8 cellular contexts compared by ENCODE assay signal in the genomic region with DNA sequence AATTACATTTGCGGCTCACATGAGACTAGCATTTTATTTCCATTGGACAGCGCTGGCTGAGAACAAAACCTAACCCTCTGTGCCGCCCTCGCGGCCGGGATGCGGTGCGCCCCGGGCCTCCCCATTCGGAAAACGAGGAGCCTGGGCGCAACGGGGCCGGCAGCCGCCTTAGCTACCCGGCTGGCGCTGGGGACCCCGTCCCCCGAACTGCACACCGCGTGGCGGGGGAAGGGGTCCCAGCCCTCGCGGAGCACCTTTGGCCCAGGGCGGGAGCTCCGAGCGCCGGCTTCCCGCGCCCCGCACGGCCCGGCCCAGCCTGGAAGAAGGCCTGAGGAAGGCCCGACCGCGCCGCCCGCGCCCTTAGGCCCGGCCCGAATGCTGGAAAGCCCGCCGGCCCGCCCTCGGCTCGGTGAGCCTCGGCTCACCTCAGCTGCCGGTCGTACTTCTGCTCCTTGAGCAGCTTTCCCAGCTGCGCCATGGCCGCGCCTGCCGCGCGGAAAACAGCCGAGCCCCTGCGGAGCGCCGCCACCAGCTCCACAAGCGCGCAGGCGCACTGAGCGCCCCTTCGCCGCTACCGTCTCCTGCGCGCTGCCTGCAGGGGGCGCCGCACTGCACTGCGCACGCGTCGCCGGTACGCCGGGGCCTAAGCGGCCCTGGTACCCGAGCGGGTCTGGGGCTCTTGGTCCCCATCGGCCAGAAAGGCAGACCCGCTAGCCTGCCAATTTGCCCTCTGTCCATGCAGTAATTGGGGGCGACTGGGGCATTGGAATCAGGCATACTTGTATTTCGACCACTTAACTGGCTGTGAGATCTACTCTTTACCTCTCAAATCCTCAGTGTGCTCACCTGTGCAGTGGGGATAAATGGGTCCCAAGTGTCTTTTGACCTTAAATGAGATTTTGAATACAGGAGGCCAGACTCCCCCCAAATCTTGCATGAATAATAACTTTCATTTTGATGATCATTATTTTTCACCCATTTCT. TPM values are rescaled to one million over a fixed set of nuclear protein-coding genes. Genes with fewer than 3 reads are reported as not detected.
DNase-seq lines count a peak whose midpoint lies in the region; ATAC-seq and FAIRE-seq lines count a peak whose summit lies in the region.

A gene (minus strand): TSS at position 555 of the 983 bp plus-strand sequence. CDS start 77 bp downstream, at position 478.

- peak within 1 kb of the TSS; percentile 53 to 68 for H3K27ac Mint-ChIP-seq in natural killer cell treated with Interleukin-12 subunit alpha and Interleukin-12 subunit beta and Interleukin-15 and Interleukin-18, amount 100 ng/mL, for 72 hours

- ATAC-seq in GM21825 (IDR thresholded peaks at IDR 0.05; ENCODE audit: unreplicated experiment) = peak; percentile 85
- ATAC-seq in natural killer cell treated with Interleukin-12 subunit alpha and Interleukin-12 subunit beta and Interleukin-15 and Interleukin-18, amount 100 ng/mL, for 72 hours = peak; percentile 98
- peak; percentile 94 for ATAC-seq in stimulated activated naive CD8-positive, alpha-beta T cell treated with anti-CD3 and anti-CD28 coated beads, Interleukin-15, Interleukin-2, amounts not matched to agents 100 U/mL and 50 U/mL, for 24 hours

- H3K9me3 ChIP-seq in Karpas-422 (ENCODE audit: low read length) = no peaks in the 10 kb centered on the region

- H3K4me3 Mint-ChIP-seq in natural killer cell treated with Interleukin-12 subunit alpha and Interleukin-12 subunit beta and Interleukin-15 and Interleukin-18, amount 100 ng/mL, for 72 hours = peak within 1 kb of the TSS; percentile 70

- H3K36me3 Mint-ChIP-seq in natural killer cell treated with Interleukin-12 subunit alpha and Interleukin-12 subunit beta and Interleukin-15 and Interleukin-18, amount 100 ng/mL, for 72 hours = peaks cover 7% of the 10 kb centered on the region

- H3K4me1 ChIP-seq in Karpas-422 (ENCODE audit: low read length) = peaks cover 13% of the 10 kb centered on the region

- H3K79me2 ChIP-seq in Karpas-422 (ENCODE audit: low read length) = peaks cover 50% of the 10 kb centered on the region

- H3K27ac ChIP-seq in Karpas-422 (ENCODE audit: low read length) = peak within 1 kb of the TSS; percentile 58

- H4K20me1 ChIP-seq in Karpas-422 (ENCODE audit: insufficient read depth, low read depth, low read length) = peaks cover 4% of the 10 kb centered on the region; the same call in 1 of the 2 replicates

- no peaks in the 10 kb centered on the region for H3K9me2 ChIP-seq in Karpas-422 (replicated peaks; ENCODE audit: insufficient read depth, low read length)

- H2AFZ ChIP-seq in Karpas-422 (ENCODE audit: low read length) = peak within 1 kb of the TSS; percentile 88

- H3K9ac ChIP-seq in Karpas-422 (ENCODE audit: low read length) = peak within 1 kb of the TSS; percentile 94

- H3K4me3 ChIP-seq in Karpas-422 (ENCODE audit: low read length) = peak within 1 kb of the TSS; percentile 97

- FAIRE-seq in RCC 7860 (lab: Jason Lieb, UNC) = no peak

- H3K27me3 Mint-ChIP-seq in natural killer cell treated with Interleukin-12 subunit alpha and Interleukin-12 subunit beta and Interleukin-15 and Interleukin-18, amount 100 ng/mL, for 72 hours = no peaks in the 10 kb centered on the region

- peak within 1 kb of the TSS; percentile 65 for H3K4me2 ChIP-seq in Karpas-422 (ENCODE audit: low read depth, low read length, poor library complexity, severe bottlenecking)

- H3K9me3 Mint-ChIP-seq in natural killer cell treated with Interleukin-12 subunit alpha and Interleukin-12 subunit beta and Interleukin-15 and Interleukin-18, amount 100 ng/mL, for 72 hours = no peaks in the 10 kb centered on the region

- DNase-seq in Daoy (ENCODE audit: low read depth) (peak; percentile 91), Karpas-422 (peak; percentile 96), RCC 7860 (ENCODE audit: low spot score) (peak; percentile 72), fibroblast of peridontal ligament (ENCODE audit: extremely low read depth) (peak; percentile 81)
- DNase-seq in activated T-helper 1 cell treated with anti-CD3 and anti-CD28 coated beads, Interleukin-2, amount 50 U/mL, for 16 hours (ENCODE audit: low read depth in 1 of 2, low spot score in 1 of 2) = peak; percentile 75 to 88
- peak; percentile 92 for DNase-seq in natural killer cell treated with Interleukin-12 subunit alpha and Interleukin-12 subunit beta and Interleukin-15 and Interleukin-18, amount 100 ng/mL, for 72 hours (ENCODE audit: low spot score)
- DNase-seq in stimulated activated naive CD8-positive, alpha-beta T cell treated with anti-CD3 and anti-CD28 coated beads, Interleukin-15, Interleukin-2, amounts not matched to agents 100 U/mL and 50 U/mL, for 24 hours = peak; percentile 93

- peaks cover 18% of the 10 kb centered on the region; the same call in 1 of the 2 replicates for H3K36me3 ChIP-seq in Karpas-422 (ENCODE audit: insufficient read depth, low read length)

- H3K4me1 Mint-ChIP-seq in natural killer cell treated with Interleukin-12 subunit alpha and Interleukin-12 subunit beta and Interleukin-15 and Interleukin-18, amount 100 ng/mL, for 72 hours (ENCODE audit: low read depth in 2 of 2) = peaks cover 23% of the 10 kb centered on the region in 2 donors

- H3K27me3 ChIP-seq in Karpas-422 (ENCODE audit: low read length) = no peaks in the 10 kb centered on the region

RNA-seq across cellular contexts. Expression of the gene that starts here (rescaled TPM):
- 138 and 148 TPM in 2 replicates for total RNA-seq in Daoy (2014; rRNA removed; shearing (Covaris generic))
- total RNA-seq in Karpas-422 (2014; rRNA removed; shearing (Covaris generic); ENCODE audit: low replicate concordance) = 60.4 and 112 TPM in 2 replicates
- 10 to 100 TPM; 69.4 to 98.3 TPM for total RNA-seq in natural killer cell treated with Interleukin-12 subunit alpha and Interleukin-12 subunit beta and Interleukin-15 and Interleukin-18, amount 100 ng/mL, for 72 hours

Comparison
In these comparisons a context has a peak if more than half of its experiments do, and no peak if none do; other contexts are left out.
1. Peak in every context shown above with its lines: DNase-seq, ATAC-seq, H3K4me3 ChIP-seq and H3K27ac ChIP-seq.